In genomic region chr17:61474235-61474927, GRCh38 we compare ENCODE assay signal across 25 cellular contexts. TPM values are rescaled to one million over a fixed set of nuclear protein-coding genes. Genes with fewer than 3 reads are reported as not detected.
DNase-seq lines count a peak whose midpoint lies in the region; ATAC-seq, FAIRE-seq and TF ChIP-seq lines count a peak whose summit lies in the region.
"Had no signal": no experiment of that assay in that cellular context is flagged by ENCODE, and none has a peak within 500 bp of the region (broad histone marks: within the 10 kb centered on the region; RNA-seq: fewer than 3 reads in every experiment).

No MANE protein-coding gene starts in this region.

- H3K36me3 Mint-ChIP-seq in astrocyte (ENCODE audit: low read depth, unreplicated experiment) = peaks cover 1% of the 10 kb centered on the region

- H4K20me1 ChIP-seq in astrocyte (ENCODE audit: insufficient read depth, low read length) = no peaks in the 10 kb centered on the region

- no peak overlapping the region for H3K4me3 ChIP-seq in AG10803 (ENCODE audit: low read length)
- H3K4me3 ChIP-seq in astrocyte (ENCODE audit: insufficient read depth, low read depth, low read length) = no peak overlapping the region
- H3K4me3 ChIP-seq in WERI-Rb-1 (ENCODE audit: low read depth, low read length) = no peak overlapping the region
- H3K4me3 ChIP-seq: ascending aorta, heart right ventricle, K562, mucosa of descending colon, sigmoid colon had no signal

- peaks cover 9% of the 10 kb centered on the region for H3K4me1 Mint-ChIP-seq in astrocyte (ENCODE audit: low read depth, unreplicated experiment)

- no peak overlapping the region for H3K4me2 ChIP-seq in astrocyte (ENCODE audit: low read length)

- H3K27me3 ChIP-seq in astrocyte (ENCODE audit: insufficient read depth, low read length) (peaks cover 5% of the 10 kb centered on the region), WERI-Rb-1 (ENCODE audit: insufficient read depth, low read depth, severe bottlenecking) (no peaks in the 10 kb centered on the region)
- H3K27me3 ChIP-seq: ascending aorta had no signal

- H3K27ac Mint-ChIP-seq in astrocyte (ENCODE audit: unreplicated experiment) = no peak overlapping the region

- H3K79me2 ChIP-seq in astrocyte (ENCODE audit: insufficient read depth, low read length) = no peaks in the 10 kb centered on the region

- H3K4me1 ChIP-seq in astrocyte (ENCODE audit: insufficient read depth, low read length) = no peaks in the 10 kb centered on the region
- H3K4me1 ChIP-seq: ascending aorta, heart right ventricle had no signal

- H3K27ac ChIP-seq in astrocyte (ENCODE audit: low read depth, low read length) = no peak overlapping the region
- no peak overlapping the region for H3K27ac ChIP-seq in WERI-Rb-1
- H3K27ac ChIP-seq: ascending aorta, heart right ventricle, neutrophil, sigmoid colon had no signal

- H3K4me3 Mint-ChIP-seq in astrocyte (ENCODE audit: unreplicated experiment) = no peak overlapping the region

- H2AFZ ChIP-seq in astrocyte (ENCODE audit: low read depth, low read length) = no peak overlapping the region

- no peaks in the 10 kb centered on the region for H3K9me3 ChIP-seq in astrocyte (ENCODE audit: insufficient read depth, low read depth, low read length)
- no peaks in the 10 kb centered on the region for H3K9me3 ChIP-seq in WERI-Rb-1 (ENCODE audit: severe bottlenecking)
- H3K9me3 ChIP-seq: ascending aorta, heart right ventricle, mucosa of descending colon, neutrophil, sigmoid colon had no signal

- TF ChIP-seq CTCF in AG10803 (conservative IDR thresholded peaks at IDR 0.05; ENCODE audit: low read length) (no peak), astrocyte (IDR thresholded peaks at IDR 0.05; ENCODE audit: insufficient read depth, low read depth, low read length) (no peak), WERI-Rb-1 (IDR thresholded peaks at IDR 0.05; ENCODE audit: low read depth, low read length) (no peak)

- FAIRE-seq in astrocyte (lab: Jason Lieb, UNC) = no peak
- FAIRE-seq: colon, K562 had no signal

- H3K36me3 ChIP-seq in astrocyte (ENCODE audit: insufficient read depth, low read length) = no peaks in the 10 kb centered on the region
- no peaks in the 10 kb centered on the region; the same call in 1 of the 2 replicates for H3K36me3 ChIP-seq in WERI-Rb-1
- H3K36me3 ChIP-seq: ascending aorta, heart right ventricle, neutrophil, sigmoid colon had no signal

- ATAC-seq in GM19351 (IDR thresholded peaks at IDR 0.05; ENCODE audit: unreplicated experiment) = no peak
- ATAC-seq in GM21526 (IDR thresholded peaks at IDR 0.05; ENCODE audit: low FRiP score, unreplicated experiment) = no peak
- ATAC-seq: heart right ventricle, K562 had no signal

- H3K27me3 Mint-ChIP-seq in astrocyte (ENCODE audit: low read depth, unreplicated experiment) = peaks cover 44% of the 10 kb centered on the region

- peak; percentile 73 for DNase-seq in AG10803 (ENCODE audit: low read depth)
- peak; percentile 56 for DNase-seq in HT-29 (ENCODE audit: low spot score)
- DNase-seq in astrocyte (ENCODE audit: low read depth) = peak; percentile 22
- peak; percentile 53 for DNase-seq in islet precursor cell
- DNase-seq in WERI-Rb-1 = no peak
- DNase-seq in putamen (ENCODE audit: low spot score) = no peak
- DNase-seq: activated CD4-positive, CD25-positive, alpha-beta regulatory T cell treated with anti-CD3 and anti-CD28 coated beads, Interleukin-2, amount 50 U/mL, for 72 hours; activated CD8-positive, alpha-beta memory T cell treated with anti-CD3 and anti-CD28 coated beads, Interleukin-2, amount 50 U/mL, for 48 hours; activated naive CD4-positive, alpha-beta T cell; AML-193; Calu3; heart right ventricle; kidney glomerular epithelial cell; NCI-H1105; NCI-H2171 treated with DMSO at 0.1 percent for 48 hours; SHP77; sigmoid colon; stimulated activated CD4-positive, alpha-beta T cell treated with anti-CD3 and anti-CD28 coated beads, Interleukin-2, amount 100 ng/mL, for 48 hours had no signal

- peaks cover 11% of the 10 kb centered on the region for H3K9me3 Mint-ChIP-seq in astrocyte (ENCODE audit: unreplicated experiment)

- H3K9ac ChIP-seq in astrocyte (ENCODE audit: low read length) = no peak overlapping the region

RNA-seq across cellular contexts. Expression of gene TBX4, which starts 22.2 kb away (rescaled TPM):
- not detected in 2 replicates for total RNA-seq in HT-29 (2014; rRNA removed; shearing (Covaris generic))
- total RNA-seq in astrocyte = 0.14 TPM in 1 of 2 replicates, not detected in the other
- total RNA-seq: ascending aorta, Calu3, heart right ventricle, K562, mucosa of descending colon, sigmoid colon had no signal

Comparison
In these comparisons a context has a peak if more than half of its experiments do, and no peak if none do; other contexts are left out.
1. DNase-seq: peak in AG10803 (single experiment), HT-29 (single experiment), astrocyte (single experiment) and islet precursor cell (single experiment); none in WERI-Rb-1 (single experiment) and putamen (single experiment).